In genomic region chr16:2982402-2982801, GRCh38 we compare ENCODE assay signal across 19 cellular contexts. TPM values are rescaled to one million over a fixed set of nuclear protein-coding genes. Genes with fewer than 3 reads are reported as not detected.
DNase-seq lines count a peak whose midpoint lies in the region; ATAC-seq and TF ChIP-seq lines count a peak whose summit lies in the region.
"Had no signal": no experiment of that assay in that cellular context is flagged by ENCODE, and none has a peak within 500 bp of the region (broad histone marks: within the 10 kb centered on the region; RNA-seq: fewer than 3 reads in every experiment).

No MANE protein-coding gene starts in this region.

- H3K27me3 ChIP-seq in DND-41 (ENCODE audit: insufficient read depth, low read length, poor library complexity) (no peaks in the 10 kb centered on the region), RWPE2 (ENCODE audit: insufficient read depth, poor library complexity, severe bottlenecking) (no peaks in the 10 kb centered on the region)
- H3K27me3 ChIP-seq: hepatocyte, upper lobe of left lung had no signal

- peaks cover 5% of the 10 kb centered on the region for H3K27me3 Mint-ChIP-seq in memory B cell

- DNase-seq in DND-41 (no peak), RWPE2 (ENCODE audit: low spot score) (no peak), memory B cell (ENCODE audit: low spot score in 2 of 2) (no peak), mucosa of descending colon (no peak), NCI-H2107 treated with DMSO at 0.1 percent for 48 hours (lab: John Stamatoyannopoulos, UW; ENCODE audit: unreplicated experiment) (no peak), GDM1 (lab: John Stamatoyannopoulos, UW) (no peak)
- DNase-seq: activated effector memory CD4-positive, alpha-beta T cell treated with anti-CD3 and anti-CD28 coated beads, Interleukin-2, amount 50 U/mL, for 16 hours; C1 segment of cervical spinal cord; EL; HFFc6; NCI-H524 treated with DMSO at 0.1 percent for 48 hours; retina; stimulated activated CD4-positive, alpha-beta T cell treated with anti-CD3 and anti-CD28 coated beads, Interleukin-1b, Interleukin-23, amount 100 ng/mL, for 48 hours; stimulated activated CD8-positive, alpha-beta memory T cell treated with anti-CD3 and anti-CD28 coated beads, Interleukin-4, amount 100 ng/mL, for 48 hours had no signal

- no peaks in the 10 kb centered on the region for H3K9me3 ChIP-seq in DND-41 (ENCODE audit: insufficient read depth, low read length, severe bottlenecking)
- no peaks in the 10 kb centered on the region for H3K9me3 ChIP-seq in RWPE2 (ENCODE audit: severe bottlenecking)
- H3K9me3 ChIP-seq in mucosa of descending colon: no peaks in the 10 kb centered on the region
- H3K9me3 ChIP-seq: upper lobe of left lung had no signal

- peak overlapping the region; percentile 46 for H3K4me3 Mint-ChIP-seq in memory B cell

- peaks cover 48% of the 10 kb centered on the region for H3K4me1 ChIP-seq in DND-41 (ENCODE audit: insufficient read depth, low read length)
- H3K4me1 ChIP-seq in RWPE2 (ENCODE audit: insufficient read depth, poor library complexity, severe bottlenecking): peaks cover 11% of the 10 kb centered on the region
- peaks cover 26% of the 10 kb centered on the region for H3K4me1 ChIP-seq in mucosa of descending colon (ENCODE audit: low read depth)

- no peak overlapping the region for H3K4me2 ChIP-seq in DND-41 (ENCODE audit: insufficient read depth, low read length)

- intact Hi-C loops in mucosa of descending colon (cut with DNase I, micrococcal nuclease): no loop called here

- peaks cover 38% of the 10 kb centered on the region for H3K79me2 ChIP-seq in DND-41 (ENCODE audit: insufficient read depth, low read length)

- 0 out of 2 replicates have a peak overlapping the region, but pooled peaks have one; percentile 7 for H3K9ac ChIP-seq in DND-41 (ENCODE audit: low read depth, low read length)

- peaks cover 8% of the 10 kb centered on the region for H3K4me1 Mint-ChIP-seq in memory B cell

- no peak overlapping the region for H2AFZ ChIP-seq in DND-41 (ENCODE audit: low read depth, low read length)
- H2AFZ ChIP-seq: hepatocyte had no signal

- H3K27ac ChIP-seq in DND-41 (ENCODE audit: low read length): no peak overlapping the region
- peak overlapping the region; percentile 71 for H3K27ac ChIP-seq in RWPE2 (ENCODE audit: poor library complexity, severe bottlenecking)
- H3K27ac ChIP-seq: upper lobe of left lung had no signal

- no peak for TF ChIP-seq CTCF in DND-41 (IDR thresholded peaks at IDR 0.05; ENCODE audit: borderline replicate concordance, extremely low read depth, low read length, poor library complexity, severe bottlenecking)
- no peak for TF ChIP-seq CTCF in RWPE2 (IDR thresholded peaks at IDR 0.05; ENCODE audit: poor library complexity, severe bottlenecking)
- TF ChIP-seq CTCF in mucosa of descending colon (IDR thresholded peaks at IDR 0.05): no peak

- H4K20me1 ChIP-seq in DND-41 (ENCODE audit: insufficient read depth, low read length): peaks cover 15% of the 10 kb centered on the region

- H3K27ac Mint-ChIP-seq in memory B cell: no peak overlapping the region

- ATAC-seq in DND-41 (ENCODE audit: insufficient read depth, low read depth) (no peak), RWPE2 (ENCODE audit: low read depth) (no peak), memory B cell (ENCODE audit: low read depth) (no peak), mucosa of descending colon (no peak)
- ATAC-seq: GM12878 had no signal

- no peak overlapping the region for H3K4me3 ChIP-seq in DND-41 (ENCODE audit: low read depth in 1 of 2, low read length in 2 of 2)
- no peak overlapping the region for H3K4me3 ChIP-seq in RWPE2 (ENCODE audit: severe bottlenecking)
- no peak overlapping the region for H3K4me3 ChIP-seq in mucosa of descending colon
- H3K4me3 ChIP-seq: GM12878, hepatocyte, upper lobe of left lung had no signal

- H3K36me3 ChIP-seq in DND-41 (ENCODE audit: insufficient read depth, low read length) (peaks cover 21% of the 10 kb centered on the region), RWPE2 (ENCODE audit: low read depth) (peaks cover 17% of the 10 kb centered on the region), mucosa of descending colon (ENCODE audit: low read depth) (no peaks in the 10 kb centered on the region)
- H3K36me3 ChIP-seq: upper lobe of left lung had no signal

- no peaks in the 10 kb centered on the region for H3K9me3 Mint-ChIP-seq in memory B cell
- H3K9me3 Mint-ChIP-seq: HFFc6 had no signal

- H3K36me3 Mint-ChIP-seq in memory B cell: no peaks in the 10 kb centered on the region

RNA-seq across cellular contexts. Expression of gene PKMYT1, which starts 2.2 kb away (rescaled TPM):
- 10 to 100 TPM in 1 of 3 donors, 1 to 10 TPM in 2; 3.1 to 20.0 (median 6.9) TPM for total RNA-seq in mucosa of descending colon

RNA-seq across cellular contexts. Expression of gene PAQR4, which starts 13.3 kb away (rescaled TPM):
- 10 to 100 TPM in 1 of 3 donors, 1 to 10 TPM in 2; 4.2 to 16.1 (median 8.0) TPM for total RNA-seq in mucosa of descending colon

RNA-seq across cellular contexts. Expression of gene KREMEN2, which starts 18.3 kb away (rescaled TPM):
- total RNA-seq in mucosa of descending colon: 1 to 10 TPM in 2 of 3 donors, under 1 TPM in 1; 0.22 to 1.7 (median 1.3) TPM
- total RNA-seq: dermis microvascular lymphatic vessel endothelial cell; HFFc6; T-helper 1 cell treated with Interleukin-12 subunit alpha and Interleukin-12 subunit beta and Interleukin-4 antibody, amounts not matched to agents 30 ng/mL and 1 ng/mL, for 36 hours; upper lobe of left lung had no signal

RNA-seq across cellular contexts. Expression of gene CLDN9, which starts 30.3 kb away (rescaled TPM):
- total RNA-seq in mucosa of descending colon: under 1 TPM; 0.14 to 0.61 (median 0.47) TPM
- total RNA-seq: dermis microvascular lymphatic vessel endothelial cell, GM12878, HFFc6 had no signal

RNA-seq across cellular contexts. Expression of gene CLDN6, which starts 35.6 kb away (rescaled TPM):
- not detected for total RNA-seq in mucosa of descending colon
- total RNA-seq: dermis microvascular lymphatic vessel endothelial cell; T-helper 1 cell treated with Interleukin-12 subunit alpha and Interleukin-12 subunit beta and Interleukin-4 antibody, amounts not matched to agents 30 ng/mL and 1 ng/mL, for 36 hours had no signal
